ENCODE assay signal across 21 cellular contexts in the genomic region with DNA sequence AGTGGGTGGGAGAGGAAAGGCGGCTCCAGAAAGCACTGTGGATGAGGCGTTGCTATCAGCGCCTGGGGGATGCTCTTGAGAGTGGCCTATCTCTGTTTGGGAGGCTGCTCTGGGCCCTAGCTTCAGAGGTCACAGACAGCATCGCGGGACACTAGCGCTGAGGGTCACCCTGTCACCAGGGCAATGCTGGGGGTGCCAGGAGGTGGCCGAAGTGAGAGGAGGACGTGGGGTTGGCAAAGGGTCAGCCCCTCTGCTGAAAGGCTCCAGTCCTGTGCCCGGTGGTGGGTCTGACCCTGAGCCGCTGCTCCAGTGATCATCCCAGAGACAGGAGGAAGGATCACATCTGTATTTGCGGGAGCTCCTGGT. TPM values are rescaled to one million over a fixed set of nuclear protein-coding genes. Genes with fewer than 3 reads are reported as not detected.
"Had no signal": no experiment of that assay in that cellular context is flagged by ENCODE, and none has a peak within 500 bp of the region (broad histone marks: within the 10 kb centered on the region; RNA-seq: fewer than 3 reads in every experiment).

No MANE protein-coding gene starts in this region.

- H3K4me1 ChIP-seq: prostate gland had no signal

- H3K27me3 ChIP-seq: cardiac muscle cell, gastrocnemius medialis, pancreas, stomach had no signal

- H3K9me3 ChIP-seq: gastrocnemius medialis, left ventricle myocardium inferior, pancreas, prostate gland, stomach had no signal

- H3K4me3 ChIP-seq: cardiac muscle cell, gastrocnemius medialis, left ventricle myocardium inferior, lung, pancreas, prostate gland, stomach had no signal

- FAIRE-seq: colon, endothelial cell of umbilical vein, keratinocyte, pancreas, small intestine had no signal

- DNase-seq: dermis blood vessel endothelial cell; endodermal cell; erythroblast; gastrocnemius medialis; glutamatergic neuron; left ventricle myocardium inferior; mesendoderm; natural killer cell; nucleus accumbens; stimulated activated CD4-positive, alpha-beta T cell treated with anti-CD3 and anti-CD28 coated beads, Interleukin-12 subunit alpha, Interleukin-12 subunit beta, amount 100 ng/mL, for 4 hours; stimulated activated naive CD4-positive, alpha-beta T cell; stomach had no signal

- H3K36me3 ChIP-seq: cardiac muscle cell, gastrocnemius medialis, left ventricle myocardium inferior, pancreas, prostate gland, stomach had no signal

- H3K27ac ChIP-seq: cardiac muscle cell, gastrocnemius medialis, left ventricle myocardium inferior, pancreas, prostate gland had no signal

RNA-seq across cellular contexts. Expression of gene TACR2, which starts 3.0 kb away (rescaled TPM):
- total RNA-seq: cardiac muscle cell, endodermal cell, endothelial cell of umbilical vein, left ventricle myocardium inferior, natural killer cell, neural crest cell had no signal
